Comparison of ENCODE assay signal across 1 cellular context in genomic region chr13:46489586-46490023, GRCh38.
TF ChIP-seq lines count a peak whose summit lies in the region.

No MANE protein-coding gene starts in this region.

TF ChIP-seq in H1, 55 proteins besides CTCF, POLR2A, EP300 and RAD21 (continued from another document):
- TF ChIP-seq CHD7 (IDR thresholded peaks at IDR 0.05; ENCODE audit: insufficient replicate concordance, low read length) (no peak), POLR2AphosphoS5 (IDR thresholded peaks at IDR 0.05; ENCODE audit: low read depth, low read length) (no peak)
